In genomic region chrX:75229774-75230173, GRCh38 we compare ENCODE assay signal across 11 cellular contexts. TPM values are rescaled to one million over a fixed set of nuclear protein-coding genes. Genes with fewer than 3 reads are reported as not detected.
DNase-seq lines count a peak whose midpoint lies in the region; ATAC-seq and TF ChIP-seq lines count a peak whose summit lies in the region.
"Had no signal": no experiment of that assay in that cellular context is flagged by ENCODE, and none has a peak within 500 bp of the region (broad histone marks: within the 10 kb centered on the region; RNA-seq: fewer than 3 reads in every experiment).

No MANE protein-coding gene starts in this region.

- H3K27me3 Mint-ChIP-seq in T-helper 17 cell: peaks cover 6% of the 10 kb centered on the region
- H3K27me3 Mint-ChIP-seq in Calu3 (ENCODE audit: unreplicated experiment): no peaks in the 10 kb centered on the region

- BruUV-seq in Calu3 (replicated peaks; lab: Mats Ljungman, UMichigan): no TSS peak

- H3K4me3 Mint-ChIP-seq in T-helper 17 cell: no peak overlapping the region
- H3K4me3 Mint-ChIP-seq in Calu3 (ENCODE audit: low read depth, unreplicated experiment): no peak overlapping the region

- H3K9me3 ChIP-seq in T-helper 17 cell (ENCODE audit: control insufficient read depth, low read length, poor library complexity, severe bottlenecking): no peaks in the 10 kb centered on the region

- H3K4me1 Mint-ChIP-seq in T-helper 17 cell (no peaks in the 10 kb centered on the region), Calu3 (ENCODE audit: low read depth, unreplicated experiment) (no peaks in the 10 kb centered on the region)

- CTCF ChIA-PET in Calu3 (lab: Charles Lee): no interaction called here

- H3K9me3 Mint-ChIP-seq in Calu3 (ENCODE audit: low read depth, unreplicated experiment): no peaks in the 10 kb centered on the region

- DNase-seq in NCI-H345 treated with DMSO at 0.1 percent for 48 hours (lab: John Stamatoyannopoulos, UW; ENCODE audit: unreplicated experiment) (peak; percentile 40), T-helper 17 cell (no peak), Calu3 (no peak), posterior vena cava (ENCODE audit: low spot score) (no peak)
- DNase-seq: DMS153; effector CD8-positive, alpha-beta T cell; IMR-90; right cardiac atrium had no signal

- H3K36me3 Mint-ChIP-seq in T-helper 17 cell (ENCODE audit: low read depth) (peaks cover 2% of the 10 kb centered on the region), Calu3 (ENCODE audit: insufficient read depth, unreplicated experiment) (no peaks in the 10 kb centered on the region)

- no peak overlapping the region for H3K27ac Mint-ChIP-seq in T-helper 17 cell
- no peak overlapping the region for H3K27ac Mint-ChIP-seq in Calu3 (ENCODE audit: unreplicated experiment)

- ATAC-seq in GM18867 (IDR thresholded peaks at IDR 0.05; ENCODE audit: unreplicated experiment) (peak; percentile 86), GM19455 (IDR thresholded peaks at IDR 0.05; ENCODE audit: unreplicated experiment) (peak; percentile 83), HG02885 (IDR thresholded peaks at IDR 0.05; ENCODE audit: poor library complexity, unreplicated experiment) (peak; percentile 92), T-helper 17 cell (no peak)
- ATAC-seq: right cardiac atrium had no signal

- intact Hi-C loops in Calu3 (cut with micrococcal nuclease; ENCODE audit: unreplicated experiment): no loop called here
- intact Hi-C loops in posterior vena cava (cut with DNase I): no loop called here

- TF ChIP-seq CTCF in Calu3 (IDR thresholded peaks at IDR 0.05; ENCODE audit: unreplicated experiment): no peak

RNA-seq across cellular contexts. Expression of gene UPRT, which starts 44.1 kb away (rescaled TPM):
- total RNA-seq in T-helper 17 cell (10 to 100 TPM; 29.2 to 34.0 TPM), Calu3 (2022) (7.5 and 11.5 TPM in 2 replicates), posterior vena cava (10 to 100 TPM; 11.3 to 12.8 TPM)
